In the genomic region with DNA sequence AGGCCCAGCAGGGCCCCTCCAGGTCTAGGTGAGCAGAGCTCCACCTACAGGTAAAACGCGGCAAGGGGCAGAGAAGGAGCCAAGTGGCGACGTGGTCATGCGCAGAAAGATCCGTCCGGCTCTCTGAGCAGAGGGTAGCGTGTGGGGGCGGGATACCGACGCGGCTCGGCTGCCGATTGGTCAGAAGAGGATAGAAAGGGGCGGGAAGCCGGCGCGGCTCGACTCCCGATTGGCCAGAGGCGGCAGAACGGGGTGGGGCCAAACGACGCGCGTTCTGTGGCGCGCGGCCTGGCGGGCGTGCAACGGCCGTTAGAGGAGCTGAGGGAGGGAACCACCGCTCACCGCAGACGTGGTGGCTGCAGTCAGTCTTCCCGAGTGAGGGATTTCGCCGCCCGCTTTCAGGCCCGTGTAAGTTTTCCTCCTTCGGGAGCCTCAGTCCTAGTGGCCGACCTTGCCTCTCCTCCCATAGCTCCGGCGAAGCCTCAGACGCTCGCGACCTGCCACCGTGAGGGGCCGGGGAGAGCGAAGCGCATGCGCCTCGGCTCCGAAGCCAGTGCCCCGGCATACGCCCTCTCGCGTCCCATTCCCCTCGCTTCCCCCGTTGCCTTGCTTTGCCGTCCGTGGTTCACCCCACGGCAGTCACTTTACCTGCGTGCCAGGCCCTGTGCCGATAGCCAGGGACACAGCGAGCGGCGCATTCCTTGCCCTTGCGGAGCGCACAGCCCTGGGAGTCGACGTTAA, we compare ENCODE assay signal across 8 cellular contexts. TPM values are rescaled to one million over a fixed set of nuclear protein-coding genes. Genes with fewer than 3 reads are reported as not detected.
DNase-seq lines count a peak whose midpoint lies in the region; ATAC-seq, FAIRE-seq and TF ChIP-seq lines count a peak whose summit lies in the region.

A gene with protein sequence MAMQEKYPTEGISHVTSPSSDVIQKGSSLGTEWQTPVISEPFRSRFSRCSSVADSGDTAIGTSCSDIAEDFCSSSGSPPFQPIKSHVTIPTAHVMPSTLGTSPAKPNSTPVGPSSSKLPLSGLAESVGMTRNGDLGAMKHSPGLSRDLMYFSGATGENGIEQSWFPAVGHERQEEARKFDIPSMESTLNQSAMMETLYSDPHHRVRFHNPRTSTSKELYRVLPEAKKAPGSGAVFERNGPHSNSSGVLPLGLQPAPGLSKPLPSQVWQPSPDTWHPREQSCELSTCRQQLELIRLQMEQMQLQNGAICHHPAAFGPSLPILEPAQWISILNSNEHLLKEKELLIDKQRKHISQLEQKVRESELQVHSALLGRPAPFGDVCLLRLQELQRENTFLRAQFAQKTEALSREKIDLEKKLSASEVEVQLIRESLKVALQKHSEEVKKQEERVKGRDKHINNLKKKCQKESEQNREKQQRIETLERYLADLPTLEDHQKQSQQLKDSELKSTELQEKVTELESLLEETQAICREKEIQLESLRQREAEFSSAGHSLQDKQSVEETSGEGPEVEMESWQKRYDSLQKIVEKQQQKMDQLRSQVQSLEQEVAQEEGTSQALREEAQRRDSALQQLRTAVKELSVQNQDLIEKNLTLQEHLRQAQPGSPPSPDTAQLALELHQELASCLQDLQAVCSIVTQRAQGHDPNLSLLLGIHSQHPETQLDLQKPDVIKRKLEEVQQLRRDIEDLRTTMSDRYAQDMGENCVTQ (plus strand): TSS at position 298 of the 741 bp plus-strand sequence. CDS start 5,584 bp downstream, outside the sequence.

- H3K9ac ChIP-seq in OCI-LY3 (ENCODE audit: low read length), result peak within 1 kb of the TSS; percentile 94

- H3K27me3 ChIP-seq in OCI-LY3 (ENCODE audit: low read depth, low read length), result no peaks in the 10 kb centered on the region

- H3K27ac ChIP-seq in OCI-LY3 (ENCODE audit: low read length) (peak within 1 kb of the TSS; percentile 57), mesodermal cell (ENCODE audit: low read depth, low read length, severe bottlenecking) (peak within 1 kb of the TSS; percentile 62)

- peak; percentile 87 for ATAC-seq in GM21526 (IDR thresholded peaks at IDR 0.05; ENCODE audit: low FRiP score, unreplicated experiment)

- H3K79me2 ChIP-seq in OCI-LY3 (ENCODE audit: low read length), result peaks cover 48% of the 10 kb centered on the region

- peak; percentile 95 for FAIRE-seq in endometrium (lab: Jason Lieb, UNC)

- H3K4me3 ChIP-seq in OCI-LY3 (ENCODE audit: low read length) (peak within 1 kb of the TSS; percentile 98), mesodermal cell (ENCODE audit: extremely low read depth, insufficient read depth, low read length, poor library complexity, severe bottlenecking) (peak within 1 kb of the TSS; percentile 75)

- no peaks in the 10 kb centered on the region for H3K9me3 ChIP-seq in OCI-LY3 (ENCODE audit: insufficient read depth, low read length)
- H3K9me3 ChIP-seq in mesodermal cell (ENCODE audit: control insufficient read depth, low read length), result no peaks in the 10 kb centered on the region

- peaks cover 2% of the 10 kb centered on the region for H3K36me3 ChIP-seq in OCI-LY3 (replicated peaks; ENCODE audit: low read depth, low read length)
- peaks cover 3% of the 10 kb centered on the region for H3K36me3 ChIP-seq in mesodermal cell (ENCODE audit: control insufficient read depth, insufficient read depth, low read length)

- H2AFZ ChIP-seq in OCI-LY3 (ENCODE audit: low read depth, low read length), result peak within 1 kb of the TSS; percentile 99

- peaks cover 19% of the 10 kb centered on the region for H3K4me1 ChIP-seq in OCI-LY3 (ENCODE audit: low read length)
- H3K4me1 ChIP-seq in mesodermal cell (ENCODE audit: control insufficient read depth, insufficient read depth, low read length, poor library complexity, severe bottlenecking), result no peaks in the 10 kb centered on the region

- peak; percentile 69 for TF ChIP-seq CTCF in OCI-LY3 (IDR thresholded peaks at IDR 0.05; ENCODE audit: low read depth, low read length)

- peak; percentile 92 for DNase-seq in DMS 273 treated with DMSO at 0.1 percent for 48 hours (lab: John Stamatoyannopoulos, UW)
- DNase-seq in HuH-7.5 (ENCODE audit: low spot score), result peak; percentile 93
- peak; percentile 98 for DNase-seq in activated CD8-positive, alpha-beta memory T cell treated with anti-CD3 and anti-CD28 coated beads, Interleukin-2, amount 50 U/mL, for 48 hours
- DNase-seq in stimulated activated CD8-positive, alpha-beta memory T cell treated with anti-CD3 and anti-CD28 coated beads, Interleukin-15, amount 100 ng/mL, for 4 hours (ENCODE audit: low read depth in 2 of 2), result peak; percentile 95 to 97

- 0 to 1% methylated on average over 58 to 72 of the region's 73 CpGs for WGBS in mesodermal cell (ENCODE audit: insufficient coverage in 2 of 2), 2 experiments

- H4K20me1 ChIP-seq in OCI-LY3 (ENCODE audit: insufficient read depth, low read length), result no peaks in the 10 kb centered on the region

- peak within 1 kb of the TSS; percentile 100 for H3K4me2 ChIP-seq in OCI-LY3 (ENCODE audit: low read length)

RNA-seq across cellular contexts. Expression of the gene that starts here (rescaled TPM):
- polyA plus RNA-seq in mesodermal cell (2013, experiment 1 of 2), result 19.4 TPM
- polyA plus RNA-seq in mesodermal cell (2013, experiment 2 of 2), result 18.5 TPM

Comparison
In these comparisons a context has a peak if more than half of its experiments do, and no peak if none do; other contexts are left out.
1. Peak in every context shown above with its lines: DNase-seq, ATAC-seq, H3K4me3 ChIP-seq and H3K27ac ChIP-seq.